ENCODE assay signal across 23 cellular contexts in the genomic region with DNA sequence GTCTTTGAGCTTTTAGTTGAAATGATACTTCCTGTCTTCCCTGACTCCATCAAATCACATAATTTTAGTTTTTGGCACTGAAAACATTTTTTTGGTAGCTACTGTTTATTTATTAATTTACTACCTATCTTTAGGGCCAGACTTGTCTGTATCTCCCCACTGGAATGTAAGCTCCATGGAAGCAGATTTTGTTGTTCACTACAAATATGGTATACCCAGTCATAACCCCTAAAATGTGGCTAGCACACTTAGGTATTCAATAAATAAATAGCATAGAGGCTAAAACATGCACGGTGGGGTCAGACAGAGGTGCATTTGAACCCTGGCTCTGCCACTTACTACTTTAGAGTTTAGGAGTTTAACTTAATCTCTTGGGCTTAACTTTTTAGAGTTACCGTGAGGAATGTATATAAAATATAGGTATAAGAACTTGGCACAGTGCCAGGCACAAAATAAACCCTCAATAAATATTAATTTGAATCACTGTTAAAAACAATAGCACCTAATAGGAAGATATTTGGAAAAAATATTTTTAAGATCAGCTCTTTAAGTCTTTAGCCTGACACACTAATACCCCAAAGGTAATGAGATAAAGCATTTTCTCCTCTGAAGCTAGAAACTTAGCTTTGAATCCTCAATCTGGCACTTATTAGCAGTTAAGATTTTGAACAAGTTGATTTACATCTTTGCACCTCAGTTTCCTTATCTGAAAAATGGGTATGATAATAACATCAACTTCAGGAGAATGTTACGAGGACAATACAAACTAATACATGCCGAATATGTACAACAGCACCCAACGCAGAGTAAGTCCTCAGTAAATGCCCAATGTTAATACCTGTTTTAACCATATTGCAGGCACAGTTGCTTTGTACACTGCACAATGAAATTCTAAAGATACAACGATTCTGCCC. TPM values are rescaled to one million over a fixed set of nuclear protein-coding genes. Genes with fewer than 3 reads are reported as not detected.
DNase-seq lines count a peak whose midpoint lies in the region; FAIRE-seq and TF ChIP-seq lines count a peak whose summit lies in the region.
"Had no signal": no experiment of that assay in that cellular context is flagged by ENCODE, and none has a peak within 500 bp of the region (broad histone marks: within the 10 kb centered on the region; RNA-seq: fewer than 3 reads in every experiment).

No MANE protein-coding gene starts in this region.

- H3K4me1 Mint-ChIP-seq in HFFc6 (ENCODE audit: low read depth) (peaks cover 30% of the 10 kb centered on the region), astrocyte (ENCODE audit: low read depth, unreplicated experiment) (no peaks in the 10 kb centered on the region)

- H3K27ac Mint-ChIP-seq in HFFc6 (peak overlapping the region; percentile 65; the same call in 1 of the 2 replicates), astrocyte (ENCODE audit: unreplicated experiment) (no peak overlapping the region)
- H3K27ac Mint-ChIP-seq: CD8-positive, alpha-beta T cell had no signal

- H3K27me3 ChIP-seq in astrocyte (ENCODE audit: insufficient read depth, low read length) (no peaks in the 10 kb centered on the region), neuronal stem cell (ENCODE audit: control insufficient read depth in 3 of 3, insufficient read depth in 3 of 3, low read depth in 1 of 3, low read length in 3 of 3) (no peaks in the 10 kb centered on the region)

- H3K9me3 Mint-ChIP-seq in HFFc6: no peaks in the 10 kb centered on the region
- no peaks in the 10 kb centered on the region for H3K9me3 Mint-ChIP-seq in astrocyte (ENCODE audit: unreplicated experiment)
- H3K9me3 Mint-ChIP-seq: CD8-positive, alpha-beta T cell had no signal

- H2AFZ ChIP-seq in astrocyte (ENCODE audit: low read depth, low read length) (no peak overlapping the region), neuronal stem cell (ENCODE audit: low read length) (no peak overlapping the region)

- H3K36me3 Mint-ChIP-seq in HFFc6 (ENCODE audit: low read depth): peaks cover 51% of the 10 kb centered on the region
- H3K36me3 Mint-ChIP-seq in astrocyte (ENCODE audit: low read depth, unreplicated experiment): peaks cover 15% of the 10 kb centered on the region

- H3K23ac ChIP-seq in neuronal stem cell (ENCODE audit: low read depth, low read length, poor library complexity): no peak overlapping the region

- no peak overlapping the region for H4K91ac ChIP-seq in neuronal stem cell (ENCODE audit: low read depth, low read length, poor library complexity)

- WGBS in neuronal stem cell (ENCODE audit: extremely low coverage in 2 of 2, insufficient read length in 2 of 2, insufficient replicate concordance in 1 of 2), 2 donors: no CpG with 5 or more reads among the region's 6 CpGs

- H3K4me3 ChIP-seq in astrocyte (ENCODE audit: insufficient read depth, low read depth, low read length): no peak overlapping the region
- H3K4me3 ChIP-seq in neuronal stem cell (ENCODE audit: low read length in 2 of 2): no peak overlapping the region

- no peak overlapping the region for H2BK12ac ChIP-seq in neuronal stem cell (ENCODE audit: low read length)

- H3K79me2 ChIP-seq in astrocyte (ENCODE audit: insufficient read depth, low read length): no peaks in the 10 kb centered on the region

- H3K9me3 ChIP-seq in astrocyte (ENCODE audit: insufficient read depth, low read depth, low read length): no peaks in the 10 kb centered on the region
- H3K9me3 ChIP-seq in neuronal stem cell (replicated peaks in 1 of 2; ENCODE audit: control insufficient read depth in 2 of 2, insufficient read depth in 1 of 2, low read depth in 1 of 2, low read length in 2 of 2): no peaks in the 10 kb centered on the region

- H4K8ac ChIP-seq in neuronal stem cell (ENCODE audit: low read depth, low read length): no peak overlapping the region

- H3K9ac ChIP-seq in astrocyte (ENCODE audit: low read length): no peak overlapping the region
- H3K9ac ChIP-seq in neuronal stem cell (ENCODE audit: low read depth, low read length, poor library complexity): no peak overlapping the region
- H3K9ac ChIP-seq: KMS-11 had no signal

- H4K20me1 ChIP-seq in astrocyte (ENCODE audit: insufficient read depth, low read length): peaks cover 9% of the 10 kb centered on the region

- no peak overlapping the region; the same call in 1 of the 2 replicates for H3K4me3 Mint-ChIP-seq in HFFc6
- no peak overlapping the region for H3K4me3 Mint-ChIP-seq in astrocyte (ENCODE audit: unreplicated experiment)
- H3K4me3 Mint-ChIP-seq: CD8-positive, alpha-beta T cell had no signal

- H3K4me2 ChIP-seq in astrocyte (ENCODE audit: low read length): peak overlapping the region; percentile 52
- no peak overlapping the region for H3K4me2 ChIP-seq in neuronal stem cell (ENCODE audit: insufficient read depth, low read length, poor library complexity, severe bottlenecking)
- H3K4me2 ChIP-seq: KMS-11 had no signal

- H3K4me1 ChIP-seq in astrocyte (ENCODE audit: insufficient read depth, low read length) (peaks cover 14% of the 10 kb centered on the region), neuronal stem cell (ENCODE audit: control insufficient read depth in 2 of 2, insufficient read depth in 1 of 2, low read depth in 1 of 2, low read length in 2 of 2) (no peaks in the 10 kb centered on the region)

- no peaks in the 10 kb centered on the region; the same call in 1 of the 2 replicates for H3K27me3 Mint-ChIP-seq in HFFc6 (ENCODE audit: insufficient read depth)
- no peaks in the 10 kb centered on the region for H3K27me3 Mint-ChIP-seq in astrocyte (ENCODE audit: low read depth, unreplicated experiment)

- no peak overlapping the region for H3K18ac ChIP-seq in neuronal stem cell (ENCODE audit: low read length)

- no peak overlapping the region for H2BK120ac ChIP-seq in neuronal stem cell (ENCODE audit: low read depth, low read length)

- DNase-seq in NCI-H82 (lab: John Stamatoyannopoulos, UW) (peak; percentile 34), NCI-H82 treated with DMSO at 0.1 percent for 48 hours (lab: John Stamatoyannopoulos, UW; ENCODE audit: unreplicated experiment) (no peak), HFFc6 (peak; percentile 11), astrocyte (ENCODE audit: low read depth) (peak; percentile 22), neuronal stem cell (ENCODE audit: low spot score) (no peak), GM12892 (ENCODE audit: insufficient read length) (no peak), frontal cortex (ENCODE audit: low spot score in 2 of 2) (no peak)
- DNase-seq: AML-193; C1 segment of cervical spinal cord; CD8-positive, alpha-beta T cell; DMS153; GDM1; MV-4-11; NCI-H1105 treated with DMSO at 0.1 percent for 48 hours; NCI-H2029 treated with DMSO at 0.1 percent for 48 hours; NCI-H2171; NCI-H345; NCI-H524; NCI-H774; SIG-M5 had no signal

- H2AK5ac ChIP-seq in neuronal stem cell (ENCODE audit: low read depth, low read length): no peak overlapping the region

- no peak for TF ChIP-seq POLR2A in GM12892 (IDR thresholded peaks at IDR 0.05; ENCODE audit: low read depth, low read length)

- no peak for TF ChIP-seq CTCF in HFFc6 (IDR thresholded peaks at IDR 0.05)
- TF ChIP-seq CTCF in astrocyte (IDR thresholded peaks at IDR 0.05; ENCODE audit: insufficient read depth, low read depth, low read length): no peak

- no peaks in the 10 kb centered on the region for H3K79me1 ChIP-seq in neuronal stem cell (ENCODE audit: low read depth, low read length)

- no peak overlapping the region for H3K4ac ChIP-seq in neuronal stem cell (ENCODE audit: low read length)

- FAIRE-seq in astrocyte (lab: Jason Lieb, UNC) (no peak), islet of Langerhans (lab: Jason Lieb, UNC) (peak; percentile 27), GM12892 (lab: Jason Lieb, UNC) (no peak), frontal cortex (lab: Jason Lieb, UNC) (no peak)

- H3K14ac ChIP-seq in neuronal stem cell (ENCODE audit: low read length): no peak overlapping the region

- H3K36me3 ChIP-seq in astrocyte (ENCODE audit: insufficient read depth, low read length): peaks cover 8% of the 10 kb centered on the region
- H3K36me3 ChIP-seq in neuronal stem cell (replicated peaks in 1 of 2; ENCODE audit: control insufficient read depth in 2 of 2, insufficient read depth in 2 of 2, low read length in 2 of 2): peaks cover 11 to 87% of the 10 kb centered on the region in 2 donors

- no peak overlapping the region for H2BK5ac ChIP-seq in neuronal stem cell (ENCODE audit: low read length)

- no peak overlapping the region for H2BK15ac ChIP-seq in neuronal stem cell (ENCODE audit: low read length)

- H3K27ac ChIP-seq in astrocyte (ENCODE audit: low read depth, low read length) (peak overlapping the region; percentile 21), neuronal stem cell (replicated peaks; ENCODE audit: low read length) (no peak overlapping the region)
- H3K27ac ChIP-seq: 22Rv1, KMS-11 had no signal

RNA-seq across cellular contexts. Expression of gene HP1BP3, which starts 59.6 kb away (rescaled TPM):
- 100 to 1,000 TPM; 171 to 207 (median 200) TPM for total RNA-seq in HFFc6 (2021; fragmentation: NEBNext Ultra II Directional; extraction: Animal tissue kit (Norgen Biotek cat#: 25700))
- total RNA-seq in astrocyte (135 and 156 TPM in 2 replicates), frontal cortex (423 TPM)
- 193 TPM for polyA plus RNA-seq in neuronal stem cell (2013, experiment 1 of 2)
- 204 TPM for polyA plus RNA-seq in neuronal stem cell (2013, experiment 2 of 2)
- 110 TPM for polyA plus RNA-seq in GM12892 (2012; ENCODE audit: missing spikeins)

Comparison
In these comparisons a context has a peak if more than half of its experiments do, and no peak if none do; other contexts are left out.
1. DNase-seq: peak in NCI-H82 (single experiment), HFFc6 (single experiment) and astrocyte (single experiment); none in NCI-H82 treated with DMSO at 0.1 percent for 48 hours (single experiment), neuronal stem cell (single experiment), GM12892 (single experiment) and frontal cortex (0 of 2).